Comparison of ENCODE assay signal across 22 cellular contexts in genomic region chr13:114154476-114154875, GRCh38. TPM values are rescaled to one million over a fixed set of nuclear protein-coding genes. Genes with fewer than 3 reads are reported as not detected.
DNase-seq lines count a peak whose midpoint lies in the region; ATAC-seq and TF ChIP-seq lines count a peak whose summit lies in the region.
"Had no signal": no experiment of that assay in that cellular context is flagged by ENCODE, and none has a peak within 500 bp of the region (broad histone marks: within the 10 kb centered on the region; RNA-seq: fewer than 3 reads in every experiment).

No MANE protein-coding gene starts in this region.

- peaks cover 75% of the 10 kb centered on the region for H3K4me1 ChIP-seq in CD4-positive, alpha-beta memory T cell (ENCODE audit: insufficient read depth, low read length)
- peaks cover 58 to 71% of the 10 kb centered on the region in 2 donors for H3K4me1 ChIP-seq in naive thymus-derived CD4-positive, alpha-beta T cell (ENCODE audit: control insufficient read depth in 2 of 2, insufficient read depth in 2 of 2, low read length in 2 of 2)
- H3K4me1 ChIP-seq in tibial nerve, result no peaks in the 10 kb centered on the region
- H3K4me1 ChIP-seq: colonic mucosa, foreskin keratinocyte, SJSA1 had no signal

- no peak overlapping the region for H3K4me3 ChIP-seq in CD4-positive, alpha-beta memory T cell (ENCODE audit: low read length in 2 of 2)
- no peak overlapping the region for H3K4me3 ChIP-seq in naive thymus-derived CD4-positive, alpha-beta T cell (ENCODE audit: low read length)
- no peak overlapping the region for H3K4me3 ChIP-seq in tibial nerve
- H3K4me3 ChIP-seq: colonic mucosa, SJSA1, tibial artery had no signal

- POLR2A ChIA-PET in CD4-positive, alpha-beta memory T cell (lab: Charles Lee; ENCODE audit: partially characterized antibody), result interaction anchor here (0.6 to 1.3 kb wide), 3 partner anchors 11 to 66 kb away, joined by 3 to 5 read pairs (median 4); no protein-coding TSS in a partner anchor
- POLR2A ChIA-PET in naive thymus-derived CD4-positive, alpha-beta T cell (lab: Charles Lee), result interaction anchor here (0.7 kb wide), 1 partner anchor 10 kb away, joined by 4 read pairs; no protein-coding TSS in a partner anchor

- no peaks in the 10 kb centered on the region for H3K36me3 Mint-ChIP-seq in CD4-positive, alpha-beta memory T cell
- H3K36me3 Mint-ChIP-seq in activated T-helper 1 cell treated with anti-CD3 and anti-CD28 coated beads, Interleukin-12 subunit alpha, Interleukin-12 subunit beta, Interleukin-2, Interleukin-4 antibody, amounts not matched to agents 30 ng/mL and 10 ng/mL and 1 ng/mL, durations not matched to agents 14 hours and 24 hours and 36 hours (ENCODE audit: low read depth), result peaks cover 15% of the 10 kb centered on the region
- H3K36me3 Mint-ChIP-seq in naive thymus-derived CD4-positive, alpha-beta T cell, result peaks cover 0 to 30% (median 0%) of the 10 kb centered on the region in 5 donors

- H3K27ac Mint-ChIP-seq in CD4-positive, alpha-beta memory T cell, result peak overlapping the region; percentile 82 to 100 (median 95)
- peak overlapping the region; percentile 85 for H3K27ac Mint-ChIP-seq in activated T-helper 1 cell treated with anti-CD3 and anti-CD28 coated beads, Interleukin-12 subunit alpha, Interleukin-12 subunit beta, Interleukin-2, Interleukin-4 antibody, amounts not matched to agents 30 ng/mL and 10 ng/mL and 1 ng/mL, durations not matched to agents 14 hours and 24 hours and 36 hours
- H3K27ac Mint-ChIP-seq in naive thymus-derived CD4-positive, alpha-beta T cell, result peak overlapping the region; percentile 85 to 100 (median 100)

- TF ChIP-seq POLR2A in tibial nerve (IDR thresholded peaks at IDR 0.05), result no peak

- no peak overlapping the region for H3K27ac ChIP-seq in CD4-positive, alpha-beta memory T cell (ENCODE audit: low read depth, low read length)
- H3K27ac ChIP-seq in naive thymus-derived CD4-positive, alpha-beta T cell (ENCODE audit: low read depth, low read length), result peak overlapping the region; percentile 62
- no peak overlapping the region for H3K27ac ChIP-seq in tibial nerve
- H3K27ac ChIP-seq: colonic mucosa, foreskin keratinocyte, SJSA1, tibial artery had no signal

- no peaks in the 10 kb centered on the region for H3K36me3 ChIP-seq in CD4-positive, alpha-beta memory T cell (ENCODE audit: insufficient read depth, low read length)
- H3K36me3 ChIP-seq in naive thymus-derived CD4-positive, alpha-beta T cell (ENCODE audit: control insufficient read depth in 2 of 3, insufficient read depth in 3 of 3, low read length in 3 of 3), result no peaks in the 10 kb centered on the region
- H3K36me3 ChIP-seq in tibial nerve, result no peaks in the 10 kb centered on the region
- H3K36me3 ChIP-seq: colonic mucosa, SJSA1, tibial artery had no signal

- WGBS in tibial nerve, 2 donors, result 82 to 89% methylated on average over 9 of the region's 9 CpGs

- intact Hi-C loops in CD4-positive, alpha-beta memory T cell (cut with micrococcal nuclease), result no loop called here
- intact Hi-C loops in activated T-helper 1 cell treated with anti-CD3 and anti-CD28 coated beads, Interleukin-12 subunit alpha, Interleukin-12 subunit beta, Interleukin-2, Interleukin-4 antibody, amounts not matched to agents 30 ng/mL and 10 ng/mL and 1 ng/mL, durations not matched to agents 14 hours and 24 hours and 36 hours (cut with micrococcal nuclease), result loop anchor here (2.0 kb wide), 1 partner anchor 14 kb away; no protein-coding TSS in a partner anchor
- intact Hi-C loops in naive thymus-derived CD4-positive, alpha-beta T cell (cut with micrococcal nuclease), result no loop called here

- H3K4me1 Mint-ChIP-seq in CD4-positive, alpha-beta memory T cell, result peaks cover 66 to 86% (median 77%) of the 10 kb centered on the region in 4 donors
- H3K4me1 Mint-ChIP-seq in activated T-helper 1 cell treated with anti-CD3 and anti-CD28 coated beads, Interleukin-12 subunit alpha, Interleukin-12 subunit beta, Interleukin-2, Interleukin-4 antibody, amounts not matched to agents 30 ng/mL and 10 ng/mL and 1 ng/mL, durations not matched to agents 14 hours and 24 hours and 36 hours (ENCODE audit: low read depth), result peaks cover 76% of the 10 kb centered on the region
- peaks cover 69 to 87% (median 83%) of the 10 kb centered on the region in 7 donors for H3K4me1 Mint-ChIP-seq in naive thymus-derived CD4-positive, alpha-beta T cell

- H3K9me3 ChIP-seq in CD4-positive, alpha-beta memory T cell (ENCODE audit: control insufficient read depth in 1 of 2, low read length in 2 of 2), result no peaks in the 10 kb centered on the region
- H3K9me3 ChIP-seq in naive thymus-derived CD4-positive, alpha-beta T cell (ENCODE audit: control insufficient read depth in 2 of 3, low read length in 3 of 3), result no peaks in the 10 kb centered on the region
- H3K9me3 ChIP-seq in tibial nerve, result no peaks in the 10 kb centered on the region
- H3K9me3 ChIP-seq: colonic mucosa, SJSA1, tibial artery had no signal

- H3K4me3 Mint-ChIP-seq in CD4-positive, alpha-beta memory T cell, result peak overlapping the region in 3 of 8 donors; percentile 12 to 49 (median 38)
- peak overlapping the region; percentile 62 for H3K4me3 Mint-ChIP-seq in activated T-helper 1 cell treated with anti-CD3 and anti-CD28 coated beads, Interleukin-12 subunit alpha, Interleukin-12 subunit beta, Interleukin-2, Interleukin-4 antibody, amounts not matched to agents 30 ng/mL and 10 ng/mL and 1 ng/mL, durations not matched to agents 14 hours and 24 hours and 36 hours
- H3K4me3 Mint-ChIP-seq in naive thymus-derived CD4-positive, alpha-beta T cell, result peak overlapping the region in 8 of 10 donors; percentile 30 to 74 (median 53)

- TF ChIP-seq EP300 in tibial nerve (IDR thresholded peaks at IDR 0.05), result no peak

- H3K9me3 Mint-ChIP-seq in CD4-positive, alpha-beta memory T cell, result peaks cover 0 to 6% (median 0%) of the 10 kb centered on the region in 8 donors
- peaks cover 15% of the 10 kb centered on the region for H3K9me3 Mint-ChIP-seq in activated T-helper 1 cell treated with anti-CD3 and anti-CD28 coated beads, Interleukin-12 subunit alpha, Interleukin-12 subunit beta, Interleukin-2, Interleukin-4 antibody, amounts not matched to agents 30 ng/mL and 10 ng/mL and 1 ng/mL, durations not matched to agents 14 hours and 24 hours and 36 hours
- H3K9me3 Mint-ChIP-seq in naive thymus-derived CD4-positive, alpha-beta T cell, result peaks cover 0 to 8% (median 3%) of the 10 kb centered on the region in 11 donors

- no peaks in the 10 kb centered on the region for H3K27me3 ChIP-seq in CD4-positive, alpha-beta memory T cell (ENCODE audit: insufficient read depth, low read length)
- H3K27me3 ChIP-seq in naive thymus-derived CD4-positive, alpha-beta T cell (ENCODE audit: control insufficient read depth in 2 of 2, insufficient read depth in 2 of 2, low read length in 2 of 2), result no peaks in the 10 kb centered on the region
- H3K27me3 ChIP-seq in tibial nerve, result no peaks in the 10 kb centered on the region
- H3K27me3 ChIP-seq: colonic mucosa, SJSA1 had no signal

- CTCF ChIA-PET in CD4-positive, alpha-beta memory T cell (lab: Charles Lee; ENCODE audit: partially characterized antibody), result no interaction called here
- CTCF ChIA-PET in naive thymus-derived CD4-positive, alpha-beta T cell (lab: Charles Lee), result interaction anchor here (0.7 kb wide), 1 partner anchor 32 kb away, joined by 3 read pairs; no protein-coding TSS in a partner anchor

- no peak for DNase-seq in CD4-positive, alpha-beta memory T cell
- peak; percentile 35 for DNase-seq in GM20000 (ENCODE audit: low spot score)
- DNase-seq in activated T-helper 1 cell treated with anti-CD3 and anti-CD28 coated beads, Interleukin-12 subunit alpha, Interleukin-12 subunit beta, Interleukin-2, Interleukin-4 antibody, amounts not matched to agents 30 ng/mL and 10 ng/mL and 1 ng/mL, durations not matched to agents 14 hours and 24 hours and 36 hours (ENCODE audit: low spot score), result no peak
- no peak for DNase-seq in naive thymus-derived CD4-positive, alpha-beta T cell
- DNase-seq in tibial nerve (ENCODE audit: low spot score in 2 of 2), result no peak
- no peak for DNase-seq in hippocampal formation (lab: John Stamatoyannopoulos, UW)
- no peak for DNase-seq in mucosa of gallbladder (ENCODE audit: low spot score)
- DNase-seq: activated CD4-positive, alpha-beta T cell treated with anti-CD3 and anti-CD28 coated beads, Interleukin-2, amount 50 U/mL, for 48 hours; activated effector memory CD4-positive, alpha-beta T cell treated with Interleukin-2 at 50 U/mL for 16 hours; colonic mucosa; foreskin keratinocyte; GOT3; IMR-90; left ventricle myocardium superior; NCI-H524 treated with DMSO at 0.1 percent for 48 hours; OCI-M1; stimulated activated CD4-positive, alpha-beta T cell treated with anti-CD3 and anti-CD28 coated beads, Interleukin-4, amount 100 ng/mL, for 1 hour had no signal

- TF ChIP-seq CTCF in GM20000 (IDR thresholded peaks at IDR 0.05; ENCODE audit: extremely low read depth, missing control alignments) (no peak), tibial nerve (IDR thresholded peaks at IDR 0.05) (no peak)

- no peaks in the 10 kb centered on the region for H3K27me3 Mint-ChIP-seq in CD4-positive, alpha-beta memory T cell
- H3K27me3 Mint-ChIP-seq in activated T-helper 1 cell treated with anti-CD3 and anti-CD28 coated beads, Interleukin-12 subunit alpha, Interleukin-12 subunit beta, Interleukin-2, Interleukin-4 antibody, amounts not matched to agents 30 ng/mL and 10 ng/mL and 1 ng/mL, durations not matched to agents 14 hours and 24 hours and 36 hours (ENCODE audit: insufficient read depth), result peaks cover under 1% of the 10 kb centered on the region
- H3K27me3 Mint-ChIP-seq in naive thymus-derived CD4-positive, alpha-beta T cell, result peaks cover 0 to 16% (median 0%) of the 10 kb centered on the region in 5 donors

- ATAC-seq in naive thymus-derived CD4-positive, alpha-beta T cell, result no peak
- ATAC-seq: foreskin keratinocyte, left ventricle myocardium superior had no signal

RNA-seq across cellular contexts. Expression of gene RASA3, which starts 22.1 kb away (rescaled TPM):
- total RNA-seq in CD4-positive, alpha-beta memory T cell, result 100 to 1,000 TPM; 171 to 174 TPM
- polyA plus RNA-seq in CD4-positive, alpha-beta memory T cell, result 100 to 1,000 TPM in 1 of 2 donors, 10 to 100 TPM in 1; 65.5 to 141 TPM
- total RNA-seq in activated T-helper 1 cell treated with anti-CD3 and anti-CD28 coated beads, Interleukin-12 subunit alpha, Interleukin-12 subunit beta, Interleukin-2, Interleukin-4 antibody, amounts not matched to agents 30 ng/mL and 10 ng/mL and 1 ng/mL, durations not matched to agents 14 hours and 24 hours and 36 hours, result 22.9 and 23.5 TPM in 2 replicates
- total RNA-seq in naive thymus-derived CD4-positive, alpha-beta T cell, result 100 to 1,000 TPM; 110 to 227 (median 199) TPM
- 100 to 1,000 TPM; 109 to 195 TPM for polyA plus RNA-seq in naive thymus-derived CD4-positive, alpha-beta T cell
- total RNA-seq in tibial nerve (10 to 100 TPM; 36.2 to 63.3 (median 46.3) TPM), mucosa of gallbladder (11.7 TPM)

RNA-seq across cellular contexts. Expression of gene CFAP97D2, which starts 24.6 kb away (rescaled TPM):
- total RNA-seq in CD4-positive, alpha-beta memory T cell, result not detected
- polyA plus RNA-seq in CD4-positive, alpha-beta memory T cell, result not detected
- total RNA-seq in activated T-helper 1 cell treated with anti-CD3 and anti-CD28 coated beads, Interleukin-12 subunit alpha, Interleukin-12 subunit beta, Interleukin-2, Interleukin-4 antibody, amounts not matched to agents 30 ng/mL and 10 ng/mL and 1 ng/mL, durations not matched to agents 14 hours and 24 hours and 36 hours, result not detected in 2 replicates
- total RNA-seq in naive thymus-derived CD4-positive, alpha-beta T cell, result 1 to 10 TPM in 1 of 5 experiments, under 1 TPM in 1, not detected in 3; 0.27 to 1.1 TPM
- polyA plus RNA-seq in naive thymus-derived CD4-positive, alpha-beta T cell, result under 1 TPM in 1 of 2 donors, not detected in 1; 0.33 TPM
- total RNA-seq in tibial nerve (not detected), mucosa of gallbladder (not detected)
- total RNA-seq: colonic mucosa, foreskin keratinocyte, IMR-90, left ventricle myocardium superior, posterior vena cava, skeletal muscle tissue had no signal
- polyA plus RNA-seq: BJ, foreskin keratinocyte, IMR-90 had no signal
